Comparison of ENCODE assay signal across 20 cellular contexts in the genomic region with DNA sequence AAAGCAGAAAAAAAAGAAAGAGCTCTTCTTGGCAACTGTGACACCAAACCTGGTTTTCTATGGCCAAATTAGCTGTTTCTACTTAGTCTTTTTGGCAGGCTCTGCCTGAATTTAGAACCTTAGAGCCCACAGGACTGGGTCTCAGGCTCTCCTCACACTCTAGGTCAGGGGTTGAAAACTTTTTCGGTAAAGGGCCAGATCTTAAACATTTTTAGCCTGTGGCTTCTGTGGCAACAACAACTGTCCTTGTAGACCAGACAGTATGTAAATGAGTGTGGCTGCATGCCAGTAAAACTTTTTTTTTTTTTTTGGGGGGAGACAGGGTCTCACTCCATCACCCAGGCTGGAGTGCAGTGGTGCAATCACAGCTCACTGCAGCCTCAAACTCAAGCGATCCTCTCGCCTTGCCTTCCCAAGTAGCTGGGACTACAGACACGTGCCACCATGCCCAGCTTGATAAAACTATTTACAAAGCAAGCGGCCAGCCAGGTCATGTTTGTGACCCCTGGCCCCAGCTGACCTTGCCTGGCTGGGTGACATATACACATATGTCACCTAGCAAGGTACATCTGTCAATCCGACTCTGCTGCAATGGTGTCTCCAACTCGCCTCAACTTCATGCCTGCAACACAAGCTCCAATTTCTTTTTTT. TPM values are rescaled to one million over a fixed set of nuclear protein-coding genes. Genes with fewer than 3 reads are reported as not detected.
DNase-seq lines count a peak whose midpoint lies in the region; ATAC-seq and TF ChIP-seq lines count a peak whose summit lies in the region.
"Had no signal": no experiment of that assay in that cellular context is flagged by ENCODE, and none has a peak within 500 bp of the region (broad histone marks: within the 10 kb centered on the region; RNA-seq: fewer than 3 reads in every experiment).

No MANE protein-coding gene starts in this region.

- H3K36me3 ChIP-seq in hepatocyte (replicated peaks; ENCODE audit: insufficient read depth, low read depth) = no peaks in the 10 kb centered on the region
- H3K36me3 ChIP-seq: esophagus squamous epithelium had no signal

- H3K27me3 ChIP-seq in hepatocyte = no peaks in the 10 kb centered on the region
- H3K27me3 ChIP-seq: esophagus squamous epithelium had no signal

- no peaks in the 10 kb centered on the region for H3K4me1 ChIP-seq in hepatocyte (ENCODE audit: insufficient read depth)

- ATAC-seq in GM18498 (IDR thresholded peaks at IDR 0.05; ENCODE audit: unreplicated experiment) = peak; percentile 65
- ATAC-seq in GM21447 (IDR thresholded peaks at IDR 0.05; ENCODE audit: unreplicated experiment) = peak; percentile 60
- peak; percentile 66 for ATAC-seq in HG03354 (IDR thresholded peaks at IDR 0.05; ENCODE audit: poor library complexity, severe bottlenecking, unreplicated experiment)
- ATAC-seq in HG03045 (IDR thresholded peaks at IDR 0.05; ENCODE audit: unreplicated experiment) = no peak
- no peak for ATAC-seq in HG03565 (IDR thresholded peaks at IDR 0.05; ENCODE audit: unreplicated experiment)

- no peaks in the 10 kb centered on the region for H4K20me1 ChIP-seq in hepatocyte (ENCODE audit: insufficient read depth, poor library complexity, severe bottlenecking)

- no peaks in the 10 kb centered on the region for H3K79me2 ChIP-seq in hepatocyte

- 63% methylated on average over 7 of the region's 7 CpGs for WGBS in hepatocyte (ENCODE audit: low lambda C conversion rate, missing lambda C conversion rate)

- no peak overlapping the region for H3K4me2 ChIP-seq in hepatocyte

- DNase-seq in hepatocyte (ENCODE audit: low spot score) = peak; percentile 30
- no peak for DNase-seq in OCI-M2 (lab: John Stamatoyannopoulos, UW; ENCODE audit: unreplicated experiment)
- DNase-seq in activated naive CD4-positive, alpha-beta T cell treated with anti-CD3 and anti-CD28 coated beads, Interleukin-2, amount 50 U/mL, for 16 hours = no peak
- DNase-seq: activated CD4-positive, alpha-beta T cell treated with anti-CD3 and anti-CD28 coated beads for 48 hours; activated CD8-positive, alpha-beta memory T cell treated with anti-CD3 and anti-CD28 coated beads, Interleukin-2, amount 50 U/mL, for 4 hours; activated gamma-delta T cell; amygdala; DMS153; effector CD8-positive, alpha-beta T cell; esophagus squamous epithelium; stimulated activated CD4-positive, alpha-beta T cell treated with anti-CD3 and anti-CD28 coated beads, Interleukin-2, amount 100 ng/mL, for 24 hours had no signal

- no peak overlapping the region for H3K27ac ChIP-seq in hepatocyte
- H3K27ac ChIP-seq: C4-2B, esophagus squamous epithelium had no signal

- no peak overlapping the region for H2AFZ ChIP-seq in hepatocyte

- TF ChIP-seq CTCF in hepatocyte (IDR thresholded peaks at IDR 0.05; ENCODE audit: poor library complexity) = no peak

- H3K4me3 ChIP-seq in hepatocyte = no peak overlapping the region
- H3K4me3 ChIP-seq: esophagus squamous epithelium had no signal

- no peaks in the 10 kb centered on the region for H3K9me3 ChIP-seq in hepatocyte (ENCODE audit: low read depth)
- H3K9me3 ChIP-seq: esophagus squamous epithelium had no signal

- H3K9me2 ChIP-seq in hepatocyte (replicated peaks; ENCODE audit: insufficient read depth) = no peaks in the 10 kb centered on the region

RNA-seq across cellular contexts. Expression of a gene that starts 17.4 kb away (rescaled TPM):
- total RNA-seq in hepatocyte = 0.17 and 0.52 TPM in 2 replicates
- polyA plus RNA-seq in hepatocyte = 0.66 and 0.76 TPM in 2 replicates
- total RNA-seq: A673, osteoblast, ureter had no signal

RNA-seq across cellular contexts. Expression of a gene that starts 46.6 kb away (rescaled TPM):
- total RNA-seq in hepatocyte = 20.2 and 21.7 TPM in 2 replicates
- 12.4 and 13.4 TPM in 2 replicates for polyA plus RNA-seq in hepatocyte

Comparison
In these comparisons a context has a peak if more than half of its experiments do, and no peak if none do; other contexts are left out.
1. ATAC-seq: peak in GM18498 (single experiment), GM21447 (single experiment) and HG03354 (single experiment); none in HG03045 (single experiment) and HG03565 (single experiment).